ENCODE assay signal across 8 cellular contexts in the genomic region with DNA sequence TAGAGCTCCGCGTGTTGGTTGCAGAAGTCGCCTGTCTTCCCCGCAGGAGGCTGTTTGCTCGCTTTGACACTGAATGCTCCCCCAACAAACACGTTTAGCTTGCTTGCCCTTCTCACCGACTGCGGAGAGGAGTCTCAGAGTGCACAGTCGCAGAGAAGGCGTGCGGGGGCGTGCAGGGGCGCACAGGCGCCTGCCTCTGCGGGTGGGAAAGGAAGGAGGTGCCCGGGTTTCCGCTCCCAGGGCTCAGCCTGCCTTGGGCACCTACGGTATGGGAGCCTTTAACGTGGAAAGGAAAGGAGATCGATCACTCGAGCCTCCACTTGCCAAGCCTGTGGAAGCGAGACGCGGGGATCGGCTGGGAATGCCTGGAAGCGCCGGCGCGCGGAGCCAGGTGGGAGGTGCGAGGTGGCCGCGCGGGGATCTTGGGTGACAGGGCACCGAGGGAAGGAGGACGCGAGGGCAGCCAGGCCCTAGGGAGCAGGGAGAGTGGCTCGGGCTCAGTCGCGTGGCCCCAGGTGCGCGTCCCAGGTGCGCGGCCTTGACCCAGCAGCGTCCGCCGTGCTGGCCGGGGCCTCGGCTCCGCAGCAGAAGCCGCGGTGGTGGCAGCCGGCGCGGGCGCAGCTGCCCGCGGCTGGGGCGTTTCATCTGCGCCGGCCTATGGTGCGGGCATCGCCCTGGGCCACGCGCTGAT. TPM values are rescaled to one million over a fixed set of nuclear protein-coding genes. Genes with fewer than 3 reads are reported as not detected.
DNase-seq lines count a peak whose midpoint lies in the region; ATAC-seq lines count a peak whose summit lies in the region.

A gene (plus strand): TSS at position 419 of the 691 bp plus-strand sequence. CDS start 749 bp downstream, outside the sequence.

- H3K4me1 Mint-ChIP-seq in activated naive CD4-positive, alpha-beta T cell treated with anti-CD3 and anti-CD28 coated beads, Interleukin-2, amount 10 ng/mL, durations not matched to agents 7 days and 5 days = peaks cover 38% of the 10 kb centered on the region

- no peaks in the 10 kb centered on the region for H3K9me3 Mint-ChIP-seq in activated naive CD4-positive, alpha-beta T cell treated with anti-CD3 and anti-CD28 coated beads, Interleukin-2, amount 10 ng/mL, durations not matched to agents 7 days and 5 days

- H3K4me3 Mint-ChIP-seq in activated naive CD4-positive, alpha-beta T cell treated with anti-CD3 and anti-CD28 coated beads, Interleukin-2, amount 10 ng/mL, durations not matched to agents 7 days and 5 days = peak within 1 kb of the TSS; percentile 85

- WGBS in HUES64 = under 1% methylated on average over 65 of the region's 65 CpGs

- peak within 1 kb of the TSS; percentile 75 for H3K27ac ChIP-seq in HUES64 (ENCODE audit: low read depth, low read length)
- H3K27ac ChIP-seq in substantia nigra (ENCODE audit: low read depth, low read length, poor library complexity, severe bottlenecking) = peak within 1 kb of the TSS; percentile 95

- H3K36me3 ChIP-seq in HUES64 (ENCODE audit: insufficient read depth, low read length) = peaks cover 15% of the 10 kb centered on the region; the same call in 1 of the 2 replicates

- no peaks in the 10 kb centered on the region for H3K9me3 ChIP-seq in HUES64 (ENCODE audit: insufficient read depth, low read depth, low read length)

- in situ Hi-C loops in SK-MEL-5 (cut with HindIII; ENCODE audit: low pct_unique_long_range_greater_than_20kb, low sequenced_read_pairs) = no loop called here

- peaks cover 12% of the 10 kb centered on the region for H3K36me3 Mint-ChIP-seq in activated naive CD4-positive, alpha-beta T cell treated with anti-CD3 and anti-CD28 coated beads, Interleukin-2, amount 10 ng/mL, durations not matched to agents 7 days and 5 days

- peak within 1 kb of the TSS; percentile 79 for H3K4me3 ChIP-seq in HUES64 (ENCODE audit: low read length)

- H3K27me3 Mint-ChIP-seq in activated naive CD4-positive, alpha-beta T cell treated with anti-CD3 and anti-CD28 coated beads, Interleukin-2, amount 10 ng/mL, durations not matched to agents 7 days and 5 days = peaks cover 29% of the 10 kb centered on the region

- H3K4me1 ChIP-seq in HUES64 (ENCODE audit: insufficient read depth, low read length) = no peaks in the 10 kb centered on the region

- peak; percentile 94 for ATAC-seq in GM21423 (IDR thresholded peaks at IDR 0.05; ENCODE audit: unreplicated experiment)

- H3K9ac ChIP-seq in HUES64 (ENCODE audit: low read depth, low read length) = peak within 1 kb of the TSS; percentile 71

- H3K27ac Mint-ChIP-seq in activated naive CD4-positive, alpha-beta T cell treated with anti-CD3 and anti-CD28 coated beads, Interleukin-2, amount 10 ng/mL, durations not matched to agents 7 days and 5 days = peak within 1 kb of the TSS; percentile 61

- CTCF ChIA-PET in activated naive CD4-positive, alpha-beta T cell treated with anti-CD3 and anti-CD28 coated beads, Interleukin-2, amount 10 ng/mL, durations not matched to agents 7 days and 5 days (lab: Charles Lee) = interaction anchor here (0.7 to 1.3 kb wide), 5 partner anchors 9 to 227 kb away, joined by 3 to 5 read pairs (median 3); no protein-coding TSS in a partner anchor

- DNase-seq in DMS 273 (lab: John Stamatoyannopoulos, UW; ENCODE audit: unreplicated experiment) (peak; percentile 92), SK-MEL-5 (ENCODE audit: low read depth, low spot score) (peak; percentile 69), germinal center (ENCODE audit: low spot score) (peak; percentile 64), nucleus accumbens (lab: John Stamatoyannopoulos, UW) (peak; percentile 41 to 94 (median 83)), substantia nigra (lab: John Stamatoyannopoulos, UW) (peak; percentile 52 to 92 (median 83))
- peak; percentile 86 for DNase-seq in activated naive CD4-positive, alpha-beta T cell treated with anti-CD3 and anti-CD28 coated beads, Interleukin-2, amount 10 ng/mL, durations not matched to agents 7 days and 5 days

- H3K27me3 ChIP-seq in HUES64 (ENCODE audit: insufficient read depth, low read length) = no peaks in the 10 kb centered on the region

RNA-seq across cellular contexts. Expression of the gene that starts here (rescaled TPM):
- polyA plus RNA-seq in HUES64 (2013, experiment 1 of 2) = 15.8 TPM
- polyA plus RNA-seq in HUES64 (2013, experiment 2 of 2) = 15.6 TPM
- total RNA-seq in SK-MEL-5 (2014; rRNA removed; shearing (Covaris generic)) = 13.5 and 13.8 TPM in 2 replicates
- polyA plus RNA-seq in SK-MEL-5 (2015; cell fraction: cytosol; rRNA removed) = 5.5 and 8.1 TPM in 2 replicates
- 176 and 192 TPM in 2 replicates for polyA plus RNA-seq in SK-MEL-5 (2015; cell fraction: nucleus; rRNA removed)

Comparison
In these comparisons a context has a peak if more than half of its experiments do, and no peak if none do; other contexts are left out.
1. Peak in every context shown above with its lines: DNase-seq, ATAC-seq, H3K4me3 ChIP-seq and H3K27ac ChIP-seq.